ENCODE assay signal across 38 cellular contexts in genomic region chr3:98398513-98398912, GRCh38. TPM values are rescaled to one million over a fixed set of nuclear protein-coding genes. Genes with fewer than 3 reads are reported as not detected.
"Had no signal": no experiment of that assay in that cellular context is flagged by ENCODE, and none has a peak within 500 bp of the region (broad histone marks: within the 10 kb centered on the region; RNA-seq: fewer than 3 reads in every experiment).

No MANE protein-coding gene starts in this region.

- H3K36me3 ChIP-seq: ascending aorta, breast epithelium, cardiac muscle cell, colonic mucosa, esophagus muscularis mucosa, gastrocnemius medialis, heart right ventricle, WERI-Rb-1 had no signal

- H3K27me3 ChIP-seq: ascending aorta, breast epithelium, cardiac muscle cell, colonic mucosa, dorsolateral prefrontal cortex, esophagus muscularis mucosa, gastrocnemius medialis, heart right ventricle had no signal

- H3K36me3 Mint-ChIP-seq: brain had no signal

- H3K4me3 ChIP-seq: ascending aorta, breast epithelium, cardiac muscle cell, colonic mucosa, dorsolateral prefrontal cortex, esophagus muscularis mucosa, gastrocnemius medialis, heart right ventricle had no signal

- H3K27ac ChIP-seq: ascending aorta, breast epithelium, cardiac muscle cell, colonic mucosa, dorsolateral prefrontal cortex, esophagus muscularis mucosa, foreskin keratinocyte, gastrocnemius medialis, heart right ventricle, WERI-Rb-1 had no signal

- H3K4me3 Mint-ChIP-seq: activated CD4-positive, alpha-beta memory T cell treated with anti-CD3 and anti-CD28 coated beads for 36 hours; activated CD4-positive, alpha-beta T cell treated with anti-CD3 and anti-CD28 coated beads for 36 hours; activated CD4-positive, alpha-beta T cell treated with anti-CD3 and anti-CD28 coated beads, Interleukin-2, amount 10 ng/mL, durations not matched to agents 24 days and 14 days; activated CD8-positive, alpha-beta T cell treated with anti-CD3 and anti-CD28 coated beads, Interleukin-2, amount 10 ng/mL, durations not matched to agents 7 days and 5 days; activated naive CD4-positive, alpha-beta T cell treated with anti-CD3 and anti-CD28 coated beads, Interleukin-2, amount 10 ng/mL, durations not matched to agents 7 days and 5 days; activated naive CD8-positive, alpha-beta T cell treated with anti-CD3 and anti-CD28 coated beads, Interleukin-2, amount 10 ng/mL, durations not matched to agents 7 days and 5 days; activated T-cell treated with anti-CD3 and anti-CD28 coated beads, Interleukin-2, amount 50 U/mL, for 24 hours; activated T-cell treated with anti-CD3 and anti-CD28 coated beads, Interleukin-2, amount 50 U/mL, for 72 hours; brain; dendritic cell treated with granulocyte-macrophage colony-stimulating factor and Interleukin-4, amounts not matched to agents 40 ng/mL and 50 ng/mL, for 4 days; endodermal cell; T-helper 17 cell; T-helper 2 cell treated with Interferon-gamma antibody and Interleukin-4, amounts not matched to agents 5 μg/mL and 100 μg/mL, for 36 hours had no signal

- H3K4me1 Mint-ChIP-seq: activated CD4-positive, alpha-beta T cell treated with anti-CD3 and anti-CD28 coated beads for 36 hours; brain; endodermal cell; T-helper 17 cell had no signal

- DNase-seq: activated CD4-positive, alpha-beta memory T cell treated with anti-CD3 and anti-CD28 coated beads for 36 hours; activated CD4-positive, alpha-beta T cell treated with anti-CD3 and anti-CD28 coated beads for 36 hours; activated CD4-positive, alpha-beta T cell treated with anti-CD3 and anti-CD28 coated beads, Interleukin-2, amount 10 ng/mL, durations not matched to agents 24 days and 14 days; activated CD4-positive, CD25-positive, alpha-beta regulatory T cell; activated CD4-positive, CD25-positive, alpha-beta regulatory T cell treated with anti-CD3 and anti-CD28 coated beads, Interleukin-2, amount 50 U/mL, for 72 hours; activated CD8-positive, alpha-beta memory T cell treated with anti-CD3 and anti-CD28 coated beads, Interleukin-2, amount 50 U/mL, for 48 hours; activated CD8-positive, alpha-beta T cell treated with anti-CD3 and anti-CD28 coated beads, Interleukin-2, amount 10 ng/mL, durations not matched to agents 7 days and 5 days; activated gamma-delta T cell; activated naive CD4-positive, alpha-beta T cell; activated naive CD4-positive, alpha-beta T cell treated with anti-CD3 and anti-CD28 coated beads, Interleukin-2, amount 10 ng/mL, durations not matched to agents 7 days and 5 days; activated naive CD8-positive, alpha-beta T cell treated with anti-CD3 and anti-CD28 coated beads, Interleukin-2, amount 10 ng/mL, durations not matched to agents 7 days and 5 days; activated T-cell treated with anti-CD3 and anti-CD28 coated beads for 4 hours; activated T-cell treated with anti-CD3 and anti-CD28 coated beads, Interleukin-2, amount 50 U/mL, for 24 hours; activated T-cell treated with anti-CD3 and anti-CD28 coated beads, Interleukin-2, amount 50 U/mL, for 72 hours; central memory CD4-positive, alpha-beta T cell; cerebellar nuclear complex; colonic mucosa; dorsolateral prefrontal cortex; effector memory CD4-positive, alpha-beta T cell; endodermal cell; erythroblast; foreskin keratinocyte; gastrocnemius medialis; glutamatergic neuron; heart right ventricle; T-helper 1 cell; T-helper 17 cell; T1000; WERI-Rb-1 had no signal

- H3K27me3 Mint-ChIP-seq: activated CD4-positive, alpha-beta memory T cell treated with anti-CD3 and anti-CD28 coated beads for 36 hours; dendritic cell treated with granulocyte-macrophage colony-stimulating factor and Interleukin-4, amounts not matched to agents 40 ng/mL and 50 ng/mL, for 4 days had no signal

- ATAC-seq: activated CD4-positive, alpha-beta T cell treated with anti-CD3 and anti-CD28 coated beads for 36 hours; activated CD8-positive, alpha-beta T cell treated with anti-CD3 and anti-CD28 coated beads, Interleukin-2, amount 10 ng/mL, durations not matched to agents 7 days and 5 days; activated naive CD4-positive, alpha-beta T cell treated with anti-CD3 and anti-CD28 coated beads, Interleukin-2, amount 50 U/mL, for 72 hours; activated T-cell treated with anti-CD3 and anti-CD28 coated beads, Interleukin-2, amount 50 U/mL, for 72 hours; foreskin keratinocyte; gastrocnemius medialis; heart right ventricle; T-helper 17 cell had no signal

- H3K4me1 ChIP-seq: ascending aorta, breast epithelium, colonic mucosa, esophagus muscularis mucosa, foreskin keratinocyte, gastrocnemius medialis, heart right ventricle had no signal

- H3K9me3 ChIP-seq: colonic mucosa, gastrocnemius medialis had no signal

- H3K27ac Mint-ChIP-seq: activated CD4-positive, alpha-beta memory T cell treated with anti-CD3 and anti-CD28 coated beads for 36 hours; activated CD4-positive, alpha-beta T cell treated with anti-CD3 and anti-CD28 coated beads for 36 hours; activated CD4-positive, alpha-beta T cell treated with anti-CD3 and anti-CD28 coated beads, Interleukin-2, amount 10 ng/mL, durations not matched to agents 24 days and 14 days; activated CD8-positive, alpha-beta T cell treated with anti-CD3 and anti-CD28 coated beads, Interleukin-2, amount 10 ng/mL, durations not matched to agents 7 days and 5 days; activated naive CD4-positive, alpha-beta T cell treated with anti-CD3 and anti-CD28 coated beads, Interleukin-2, amount 10 ng/mL, durations not matched to agents 7 days and 5 days; activated naive CD4-positive, alpha-beta T cell treated with anti-CD3 and anti-CD28 coated beads, Interleukin-2, amount 50 U/mL, for 72 hours; activated naive CD8-positive, alpha-beta T cell treated with anti-CD3 and anti-CD28 coated beads, Interleukin-2, amount 10 ng/mL, durations not matched to agents 7 days and 5 days; activated T-cell treated with anti-CD3 and anti-CD28 coated beads, Interleukin-2, amount 50 U/mL, for 24 hours; activated T-cell treated with anti-CD3 and anti-CD28 coated beads, Interleukin-2, amount 50 U/mL, for 72 hours; brain; dendritic cell treated with granulocyte-macrophage colony-stimulating factor and Interleukin-4, amounts not matched to agents 40 ng/mL and 50 ng/mL, for 4 days; endodermal cell; T-helper 17 cell; T-helper 2 cell treated with Interferon-gamma antibody and Interleukin-4, amounts not matched to agents 5 μg/mL and 100 μg/mL, for 36 hours had no signal

RNA-seq across cellular contexts. Expression of gene OR5K3, which starts 8.0 kb away (rescaled TPM):
- total RNA-seq: activated CD4-positive, alpha-beta memory T cell treated with anti-CD3 and anti-CD28 coated beads for 36 hours; activated CD4-positive, alpha-beta T cell treated with anti-CD3 and anti-CD28 coated beads for 36 hours; activated CD4-positive, alpha-beta T cell treated with anti-CD3 and anti-CD28 coated beads, Interleukin-2, amount 10 ng/mL, durations not matched to agents 24 days and 14 days; activated CD8-positive, alpha-beta memory T cell treated with anti-CD3 and anti-CD28 coated beads for 36 hours; activated CD8-positive, alpha-beta T cell treated with anti-CD3 and anti-CD28 coated beads, Interleukin-2, amount 10 ng/mL, durations not matched to agents 7 days and 5 days; activated naive CD4-positive, alpha-beta T cell treated with anti-CD3 and anti-CD28 coated beads, Interleukin-2, amount 50 U/mL, for 72 hours; activated naive CD8-positive, alpha-beta T cell treated with anti-CD3 and anti-CD28 coated beads, Interleukin-2, amount 10 ng/mL, durations not matched to agents 7 days and 5 days; activated T-cell treated with anti-CD3 and anti-CD28 coated beads, Interleukin-2, amount 50 U/mL, for 72 hours; ascending aorta; breast epithelium; cardiac muscle cell; colonic mucosa; dorsolateral prefrontal cortex; endodermal cell; esophagus muscularis mucosa; foreskin keratinocyte; gastrocnemius medialis; heart right ventricle; T-helper 17 cell had no signal
- polyA plus RNA-seq: cardiac muscle cell, foreskin keratinocyte, heart right ventricle had no signal

RNA-seq across cellular contexts. Expression of gene OR5K4, which starts 44.9 kb away (rescaled TPM):
- total RNA-seq: activated CD4-positive, alpha-beta memory T cell treated with anti-CD3 and anti-CD28 coated beads for 36 hours; activated CD4-positive, alpha-beta T cell treated with anti-CD3 and anti-CD28 coated beads for 36 hours; activated CD4-positive, alpha-beta T cell treated with anti-CD3 and anti-CD28 coated beads, Interleukin-2, amount 10 ng/mL, durations not matched to agents 24 days and 14 days; activated CD8-positive, alpha-beta memory T cell treated with anti-CD3 and anti-CD28 coated beads for 36 hours; activated CD8-positive, alpha-beta T cell treated with anti-CD3 and anti-CD28 coated beads, Interleukin-2, amount 10 ng/mL, durations not matched to agents 7 days and 5 days; activated naive CD4-positive, alpha-beta T cell treated with anti-CD3 and anti-CD28 coated beads, Interleukin-2, amount 50 U/mL, for 72 hours; activated naive CD8-positive, alpha-beta T cell treated with anti-CD3 and anti-CD28 coated beads, Interleukin-2, amount 10 ng/mL, durations not matched to agents 7 days and 5 days; activated T-cell treated with anti-CD3 and anti-CD28 coated beads, Interleukin-2, amount 50 U/mL, for 72 hours; ascending aorta; breast epithelium; cardiac muscle cell; colonic mucosa; dorsolateral prefrontal cortex; endodermal cell; esophagus muscularis mucosa; foreskin keratinocyte; gastrocnemius medialis; heart right ventricle; T-helper 17 cell had no signal
- polyA plus RNA-seq: cardiac muscle cell, foreskin keratinocyte, heart right ventricle had no signal
